ENCODE assay signal across 30 cellular contexts in the genomic region with DNA sequence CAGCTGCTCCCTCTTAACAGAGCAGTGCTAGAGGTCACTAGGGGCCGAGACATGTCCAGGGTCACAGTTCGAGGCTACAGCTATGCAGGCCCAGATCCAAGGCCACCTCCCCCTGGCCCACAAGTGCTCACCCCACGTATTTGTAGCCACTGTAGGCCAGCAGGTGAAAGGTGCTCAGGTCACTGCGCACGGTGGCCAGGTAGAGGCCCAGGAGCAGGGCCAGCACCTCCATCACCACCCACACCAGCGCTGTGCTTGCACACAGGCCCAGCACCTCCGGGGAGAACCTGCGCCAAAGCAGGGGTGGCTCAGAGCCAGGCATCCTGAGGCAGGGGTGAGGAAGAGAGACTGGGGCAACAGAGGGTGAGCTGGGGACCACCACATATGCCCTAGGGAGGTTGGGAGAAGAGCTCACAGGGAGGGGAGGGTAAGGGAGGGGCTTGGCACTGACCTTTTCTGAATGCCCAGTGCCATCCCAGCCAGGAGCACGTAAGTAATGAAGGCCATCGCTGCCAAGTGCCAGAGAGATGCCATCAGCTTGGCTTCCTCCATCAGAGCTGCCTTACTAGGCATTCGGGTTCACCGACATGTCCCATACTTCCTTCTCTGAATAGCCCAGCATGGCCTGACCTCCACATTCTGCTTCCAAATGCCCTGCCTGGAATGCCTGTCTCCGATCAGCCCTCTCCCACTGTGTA. TPM values are rescaled to one million over a fixed set of nuclear protein-coding genes. Genes with fewer than 3 reads are reported as not detected.
DNase-seq lines count a peak whose midpoint lies in the region; ATAC-seq, FAIRE-seq and TF ChIP-seq lines count a peak whose summit lies in the region.
"Had no signal": no experiment of that assay in that cellular context is flagged by ENCODE, and none has a peak within 500 bp of the region (broad histone marks: within the 10 kb centered on the region; RNA-seq: fewer than 3 reads in every experiment).

No MANE protein-coding gene starts in this region.

- H3K23ac ChIP-seq in neuronal stem cell (ENCODE audit: low read depth, low read length, poor library complexity): peak overlapping the region; percentile 74

- no peak overlapping the region for H2AFZ ChIP-seq in neuronal stem cell (ENCODE audit: low read length)

- no peak overlapping the region for H4K91ac ChIP-seq in neuronal stem cell (ENCODE audit: low read depth, low read length, poor library complexity)

- H2AK5ac ChIP-seq in neuronal stem cell (ENCODE audit: low read depth, low read length): peak overlapping the region; percentile 47

- no peak overlapping the region for H3K9ac ChIP-seq in neuronal stem cell (ENCODE audit: low read depth, low read length, poor library complexity)

- H4K8ac ChIP-seq in neuronal stem cell (ENCODE audit: low read depth, low read length): no peak overlapping the region

- no peak for ATAC-seq in T-helper 17 cell
- ATAC-seq in GM18511 (IDR thresholded peaks at IDR 0.05; ENCODE audit: unreplicated experiment): no peak
- ATAC-seq in HG02884 (IDR thresholded peaks at IDR 0.05; ENCODE audit: unreplicated experiment): no peak
- ATAC-seq: activated CD8-positive, alpha-beta memory T cell treated with anti-CD3 and anti-CD28 coated beads, Interleukin-2, amount 10 ng/mL, durations not matched to agents 7 days and 5 days; activated T-cell treated with anti-CD3 and anti-CD28 coated beads, Interleukin-2, amount 50 U/mL, for 4 hours; left colon; mucosa of descending colon; natural killer cell; upper lobe of right lung had no signal

- H3K9me3 ChIP-seq in T-helper 17 cell (ENCODE audit: control insufficient read depth, low read length, poor library complexity, severe bottlenecking): no peaks in the 10 kb centered on the region
- H3K9me3 ChIP-seq in neuronal stem cell (replicated peaks in 1 of 2; ENCODE audit: control insufficient read depth in 2 of 2, insufficient read depth in 1 of 2, low read depth in 1 of 2, low read length in 2 of 2): no peaks in the 10 kb centered on the region
- H3K9me3 ChIP-seq in spleen: no peaks in the 10 kb centered on the region
- H3K9me3 ChIP-seq: adrenal gland, breast epithelium, mucosa of descending colon, upper lobe of right lung had no signal

- no peak for TF ChIP-seq CTCF in spleen (IDR thresholded peaks at IDR 0.05 in 8 of 11, conservative IDR thresholded peaks at IDR 0.05 in 3 of 11)
- no peak for TF ChIP-seq CTCF in D721Med (IDR thresholded peaks at IDR 0.05; ENCODE audit: insufficient read depth, missing control alignments)

- intact Hi-C loops in spleen (cut with DNase I; ENCODE audit: low total_unique reads): no loop called here

- peak; percentile 72 for DNase-seq in G401 (ENCODE audit: low spot score)
- DNase-seq in T-helper 17 cell: no peak
- peak; percentile 65 for DNase-seq in cerebellum (ENCODE audit: low spot score)
- DNase-seq in neuronal stem cell (ENCODE audit: low spot score): no peak
- no peak for DNase-seq in spleen
- no peak for DNase-seq in D721Med (ENCODE audit: insufficient read length, low spot score)
- DNase-seq: activated CD4-positive, CD25-positive, alpha-beta regulatory T cell; activated CD8-positive, alpha-beta memory T cell treated with anti-CD3 and anti-CD28 coated beads, Interleukin-2, amount 10 ng/mL, durations not matched to agents 7 days and 5 days; activated naive CD4-positive, alpha-beta T cell; activated T-cell treated with anti-CD3 and anti-CD28 coated beads, Interleukin-2, amount 50 U/mL, for 4 hours; AML-193; CD4-positive, CD25-positive, alpha-beta regulatory T cell; effector memory CD4-positive, alpha-beta T cell; H9; left colon; natural killer cell; NCI-H146; stimulated activated CD4-positive, alpha-beta T cell treated with anti-CD3 and anti-CD28 coated beads, Interleukin-4, amount 100 ng/mL, for 24 hours; T-helper 1 cell; upper lobe of right lung had no signal

- in situ Hi-C loops in G401 (cut with HindIII; ENCODE audit: low sequenced_read_pairs): no loop called here

- H3K4me3 ChIP-seq in neuronal stem cell (ENCODE audit: low read length in 2 of 2) (no peak overlapping the region), spleen (no peak overlapping the region)
- H3K4me3 ChIP-seq: adrenal gland, breast epithelium, coronary artery, mucosa of descending colon, upper lobe of right lung had no signal

- H3K4ac ChIP-seq in neuronal stem cell (ENCODE audit: low read length): no peak overlapping the region

- no peaks in the 10 kb centered on the region for H3K36me3 Mint-ChIP-seq in T-helper 17 cell (ENCODE audit: low read depth)
- H3K36me3 Mint-ChIP-seq: activated CD8-positive, alpha-beta memory T cell treated with anti-CD3 and anti-CD28 coated beads, Interleukin-2, amount 10 ng/mL, durations not matched to agents 7 days and 5 days; CD4-positive, CD25-positive, alpha-beta regulatory T cell; natural killer cell had no signal

- H3K4me2 ChIP-seq in neuronal stem cell (ENCODE audit: insufficient read depth, low read length, poor library complexity, severe bottlenecking): no peak overlapping the region

- no peak overlapping the region for H2BK120ac ChIP-seq in neuronal stem cell (ENCODE audit: low read depth, low read length)

- no CpG with 5 or more reads among the region's 13 CpGs for WGBS in neuronal stem cell (ENCODE audit: extremely low coverage in 2 of 2, insufficient read length in 2 of 2, insufficient replicate concordance in 1 of 2), 2 donors
- 89 to 96% (median 93%) methylated on average over 7 to 13 of the region's 13 CpGs for WGBS in spleen, 5 donors

- no peak overlapping the region for H3K14ac ChIP-seq in neuronal stem cell (ENCODE audit: low read length)

- no peak overlapping the region for H2BK15ac ChIP-seq in neuronal stem cell (ENCODE audit: low read length)

- H3K79me1 ChIP-seq in neuronal stem cell (ENCODE audit: low read depth, low read length): peaks cover 4% of the 10 kb centered on the region

- no peaks in the 10 kb centered on the region for H3K27me3 Mint-ChIP-seq in T-helper 17 cell

- H3K27ac ChIP-seq in neuronal stem cell (replicated peaks; ENCODE audit: low read length): no peak overlapping the region
- H3K27ac ChIP-seq in spleen: no peak overlapping the region
- H3K27ac ChIP-seq: breast epithelium, coronary artery, upper lobe of right lung had no signal

- no peak overlapping the region for H3K18ac ChIP-seq in neuronal stem cell (ENCODE audit: low read length)

- peak overlapping the region; percentile 35 for H2BK5ac ChIP-seq in neuronal stem cell (ENCODE audit: low read length)

- H2BK12ac ChIP-seq in neuronal stem cell (ENCODE audit: low read length): no peak overlapping the region

- H3K4me1 Mint-ChIP-seq in T-helper 17 cell: peaks cover 28% of the 10 kb centered on the region

- TF ChIP-seq POLR2A in spleen (IDR thresholded peaks at IDR 0.05): no peak

- H3K27ac Mint-ChIP-seq in T-helper 17 cell: peak overlapping the region; percentile 63
- H3K27ac Mint-ChIP-seq: activated CD8-positive, alpha-beta memory T cell treated with anti-CD3 and anti-CD28 coated beads, Interleukin-2, amount 10 ng/mL, durations not matched to agents 7 days and 5 days; CD4-positive, CD25-positive, alpha-beta regulatory T cell; H9 had no signal

- peaks cover 0 to 5% (median 4%) of the 10 kb centered on the region in 3 experiments for H3K27me3 ChIP-seq in neuronal stem cell (ENCODE audit: control insufficient read depth in 3 of 3, insufficient read depth in 3 of 3, low read depth in 1 of 3, low read length in 3 of 3)
- peaks cover 0 to 4% (median 0%) of the 10 kb centered on the region in 7 donors for H3K27me3 ChIP-seq in spleen (replicated peaks in 1 of 7)
- H3K27me3 ChIP-seq: adrenal gland, breast epithelium, upper lobe of right lung had no signal

- H3K36me3 ChIP-seq in neuronal stem cell (replicated peaks in 1 of 2; ENCODE audit: control insufficient read depth in 2 of 2, insufficient read depth in 2 of 2, low read length in 2 of 2) (peaks cover 21 to 58% of the 10 kb centered on the region in 2 donors), spleen (peaks cover 0 to 27% (median 6%) of the 10 kb centered on the region in 6 donors)
- H3K36me3 ChIP-seq: adrenal gland, breast epithelium had no signal

- no peak overlapping the region for H3K4me3 Mint-ChIP-seq in T-helper 17 cell
- H3K4me3 Mint-ChIP-seq: activated CD8-positive, alpha-beta memory T cell treated with anti-CD3 and anti-CD28 coated beads, Interleukin-2, amount 10 ng/mL, durations not matched to agents 7 days and 5 days; activated T-cell treated with anti-CD3 and anti-CD28 coated beads, Interleukin-2, amount 50 U/mL, for 4 hours; natural killer cell had no signal

- FAIRE-seq in D721Med (lab: Jason Lieb, UNC): no peak

- H3K4me1 ChIP-seq in neuronal stem cell (ENCODE audit: control insufficient read depth in 2 of 2, insufficient read depth in 1 of 2, low read depth in 1 of 2, low read length in 2 of 2) (peaks cover 28 to 33% of the 10 kb centered on the region in 2 donors), spleen (peaks cover 22 to 74% (median 45%) of the 10 kb centered on the region in 6 donors)

RNA-seq across cellular contexts. Expression of a gene that starts 3.5 kb away (rescaled TPM):
- total RNA-seq in G401 (2014; rRNA removed; shearing (Covaris generic)): 106 and 113 TPM in 2 replicates
- total RNA-seq in T-helper 17 cell: 10 to 100 TPM; 32.6 to 35.1 TPM
- 28.1 TPM for total RNA-seq in cerebellum
- 75.4 TPM for polyA plus RNA-seq in neuronal stem cell (2013, experiment 1 of 2)
- 75.5 TPM for polyA plus RNA-seq in neuronal stem cell (2013, experiment 2 of 2)
- 10 to 100 TPM; 34.7 to 50.4 (median 40.4) TPM for total RNA-seq in spleen
- polyA plus RNA-seq in spleen: 10 to 100 TPM; 48.3 to 60.1 (median 49.3) TPM

RNA-seq across cellular contexts. Expression of a gene that starts 6.3 kb away (rescaled TPM):
- total RNA-seq in G401 (2014; rRNA removed; shearing (Covaris generic)): 2.8 TPM in 1 of 2 replicates, not detected in the other
- total RNA-seq in T-helper 17 cell (under 1 TPM; 0.16 to 0.32 TPM), cerebellum (6.4 TPM), spleen (under 1 TPM in 1 of 7 donors, not detected in 6; 0.34 TPM)
- polyA plus RNA-seq in neuronal stem cell (2013, experiment 1 of 2): 0.15 TPM
- polyA plus RNA-seq in neuronal stem cell (2013, experiment 2 of 2): 0.17 TPM
- polyA plus RNA-seq in spleen: under 1 TPM in 2 of 3 donors, not detected in 1; 0.02 TPM
- total RNA-seq: activated CD8-positive, alpha-beta memory T cell treated with anti-CD3 and anti-CD28 coated beads, Interleukin-2, amount 10 ng/mL, durations not matched to agents 7 days and 5 days; CD4-positive, CD25-positive, alpha-beta regulatory T cell; lung microvascular endothelial cell; natural killer cell; OCI-LY7; pulmonary artery endothelial cell had no signal
- polyA plus RNA-seq: CD4-positive, CD25-positive, alpha-beta regulatory T cell had no signal

RNA-seq across cellular contexts. Expression of a gene that starts 7.4 kb away (rescaled TPM):
- 4.4 and 12.4 TPM in 2 replicates for total RNA-seq in G401 (2014; rRNA removed; shearing (Covaris generic))
- 10 to 100 TPM in 1 of 2 donors, 1 to 10 TPM in 1; 9.0 to 14.4 TPM for total RNA-seq in T-helper 17 cell
- total RNA-seq in cerebellum: 36.8 TPM
- polyA plus RNA-seq in neuronal stem cell (2013, experiment 1 of 2): 24.3 TPM
- polyA plus RNA-seq in neuronal stem cell (2013, experiment 2 of 2): 24.3 TPM
- total RNA-seq in spleen: 1 to 10 TPM in 3 of 7 donors, under 1 TPM in 2, not detected in 2; 0.40 to 1.9 (median 1.3) TPM
- under 1 TPM; 0.20 to 0.57 (median 0.26) TPM for polyA plus RNA-seq in spleen
- total RNA-seq: omental fat pad had no signal
- polyA plus RNA-seq: CD4-positive, CD25-positive, alpha-beta regulatory T cell had no signal

RNA-seq across cellular contexts. Expression of a gene that starts 17.0 kb away (rescaled TPM):
- total RNA-seq in G401 (2014; rRNA removed; shearing (Covaris generic)): 67.8 and 81.8 TPM in 2 replicates
- 10 to 100 TPM; 72.8 to 89.1 TPM for total RNA-seq in T-helper 17 cell
- 25.9 TPM for total RNA-seq in cerebellum
- 109 TPM for polyA plus RNA-seq in neuronal stem cell (2013, experiment 1 of 2)
- 106 TPM for polyA plus RNA-seq in neuronal stem cell (2013, experiment 2 of 2)
- total RNA-seq in spleen: 100 to 1,000 TPM; 101 to 130 (median 123) TPM
- 100 to 1,000 TPM in 1 of 3 donors, 10 to 100 TPM in 2; 66.8 to 150 (median 77.0) TPM for polyA plus RNA-seq in spleen

RNA-seq across cellular contexts. Expression of a gene that starts 27.9 kb away (rescaled TPM):
- 17.2 and 18.3 TPM in 2 replicates for total RNA-seq in G401 (2014; rRNA removed; shearing (Covaris generic))
- total RNA-seq in T-helper 17 cell (10 to 100 TPM; 55.1 to 58.3 TPM), cerebellum (25.0 TPM), spleen (10 to 100 TPM in 6 of 7 donors, 1 to 10 TPM in 1; 8.8 to 30.8 (median 18.3) TPM)
- 47.2 TPM for polyA plus RNA-seq in neuronal stem cell (2013, experiment 1 of 2)
- 45.3 TPM for polyA plus RNA-seq in neuronal stem cell (2013, experiment 2 of 2)
- 10 to 100 TPM in 1 of 3 donors, 1 to 10 TPM in 2; 5.5 to 19.5 (median 7.8) TPM for polyA plus RNA-seq in spleen

Comparison
In these comparisons a context has a peak if more than half of its experiments do, and no peak if none do; other contexts are left out.
1. DNase-seq: peak in G401 (single experiment) and cerebellum (single experiment); none in T-helper 17 cell (0 of 3), neuronal stem cell (single experiment), spleen (single experiment) and D721Med (single experiment).